In genomic region chr3:72028726-72029125, GRCh38 we compare ENCODE assay signal across 1 cellular context.
TF ChIP-seq lines count a peak whose summit lies in the region.

No MANE protein-coding gene starts in this region.

TF ChIP-seq in H1, 55 proteins besides CTCF, POLR2A, EP300 and RAD21:
- TF ChIP-seq TAF1 (IDR thresholded peaks at IDR 0.05; ENCODE audit: low read depth, low read length) (peak; percentile 75), SP1 (IDR thresholded peaks at IDR 0.05; ENCODE audit: low read depth, low read length) (0 out of 2 replicates have a peak, but pooled peaks have one; percentile 33), ASH2L (IDR thresholded peaks at IDR 0.05; ENCODE audit: low read length) (peak; percentile 55), TCF12 (IDR thresholded peaks at IDR 0.05; ENCODE audit: low read depth, low read length) (0 out of 2 replicates have a peak, but pooled peaks have one; percentile 33), TBP (IDR thresholded peaks at IDR 0.05; ENCODE audit: low read depth, low read length) (peak; percentile 69; the same call in 1 of the 2 replicates), TEAD4 (IDR thresholded peaks at IDR 0.05; ENCODE audit: low read depth, low read length) (peak; percentile 95), POLR2AphosphoS5 (IDR thresholded peaks at IDR 0.05; ENCODE audit: low read depth, low read length) (peak; percentile 83)
